Comparison of ENCODE assay signal across 1 cellular context in the genomic region with DNA sequence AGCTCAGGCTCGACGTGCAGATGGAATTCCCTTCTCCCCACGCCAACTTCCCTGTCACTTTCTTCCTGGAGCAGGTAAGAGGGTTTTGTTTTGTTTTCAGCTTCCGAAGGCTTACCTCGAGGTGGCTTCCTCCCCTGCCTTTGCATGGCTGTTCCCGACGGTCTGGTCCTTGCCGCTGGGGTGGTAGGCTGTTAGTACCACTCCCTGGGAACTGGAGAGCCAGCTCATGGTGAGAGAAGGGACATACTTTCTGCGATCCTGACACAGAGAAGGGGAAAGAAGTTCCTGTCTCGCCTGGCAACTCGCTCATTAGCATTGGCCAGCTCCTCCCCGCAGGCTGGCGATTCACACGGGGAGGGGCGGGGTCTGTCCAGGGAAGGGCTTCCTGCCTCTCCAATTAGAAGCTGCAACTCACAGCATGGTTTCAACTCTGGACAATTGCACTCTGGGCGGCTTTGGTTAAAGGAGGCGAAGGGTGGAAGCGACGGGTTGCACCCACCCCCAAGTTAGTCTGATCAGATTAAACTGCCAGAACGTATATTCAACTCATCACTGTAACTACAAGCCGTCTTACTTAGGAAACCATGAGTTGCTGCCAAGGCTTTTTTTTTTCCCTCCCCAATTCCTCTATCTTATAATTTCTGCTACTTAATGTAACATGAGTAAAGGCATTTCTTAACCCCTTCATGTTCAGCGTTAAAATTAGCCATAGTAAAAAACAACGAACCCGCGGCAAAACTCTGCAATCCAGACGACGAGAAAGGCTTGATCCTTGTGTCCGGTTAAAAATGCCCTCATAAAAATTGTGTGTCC.
TF ChIP-seq lines count a peak whose summit lies in the region.

Gene ARHGAP18, minus strand, starts transcription at position 269 of the 813 bp plus-strand sequence. Its CDS starts 41 bp downstream, at position 228.

TF ChIP-seq in K562, 482 proteins besides CTCF, POLR2A, EP300 and RAD21 (continued from another document and continues in another):
- TF ChIP-seq CHAMP1 (IDR thresholded peaks at IDR 0.05) (no peak; the same call in 1 of the 2 replicates), CHD4 (IDR thresholded peaks at IDR 0.05; ENCODE audit: insufficient read depth, insufficient replicate concordance, low read depth, low read length, poor library complexity, severe bottlenecking) (no peak), SPI1 (IDR thresholded peaks at IDR 0.05; ENCODE audit: borderline replicate concordance, low read depth, low read length) (0 out of 2 replicates have a peak, but pooled peaks have one; percentile 26), TCF7 (IDR thresholded peaks at IDR 0.05; ENCODE audit: borderline replicate concordance) (no peak), BCLAF1 (IDR thresholded peaks at IDR 0.05; ENCODE audit: borderline replicate concordance in 1 of 2, control insufficient read depth in 1 of 2, low read depth in 2 of 2, low read length in 1 of 2) (0 out of 4 replicates have a peak, but pooled peaks of 1 of the 2 experiments have one; percentile 20), RFX7 (CRISPR knock-in tag; IDR thresholded peaks at IDR 0.05) (no peak), ARID3A (IDR thresholded peaks at IDR 0.05; ENCODE audit: borderline replicate concordance, low read depth, low read length) (no peak), UBTF (IDR thresholded peaks at IDR 0.05; ENCODE audit: borderline replicate concordance in 1 of 2, low read depth in 2 of 2, low read length in 2 of 2) (peak; percentile 64 to 80; a peak in 2 of 4 replicates), TEAD1 (CRISPR knock-in tag; IDR thresholded peaks at IDR 0.05) (peak in 1 of 2 experiments; percentile 59; a peak in 1 of 4 replicates), ARID1B (IDR thresholded peaks at IDR 0.05) (peak; percentile 23; the same call in 1 of the 2 replicates)
- TF ChIP-seq, protein P1, sequence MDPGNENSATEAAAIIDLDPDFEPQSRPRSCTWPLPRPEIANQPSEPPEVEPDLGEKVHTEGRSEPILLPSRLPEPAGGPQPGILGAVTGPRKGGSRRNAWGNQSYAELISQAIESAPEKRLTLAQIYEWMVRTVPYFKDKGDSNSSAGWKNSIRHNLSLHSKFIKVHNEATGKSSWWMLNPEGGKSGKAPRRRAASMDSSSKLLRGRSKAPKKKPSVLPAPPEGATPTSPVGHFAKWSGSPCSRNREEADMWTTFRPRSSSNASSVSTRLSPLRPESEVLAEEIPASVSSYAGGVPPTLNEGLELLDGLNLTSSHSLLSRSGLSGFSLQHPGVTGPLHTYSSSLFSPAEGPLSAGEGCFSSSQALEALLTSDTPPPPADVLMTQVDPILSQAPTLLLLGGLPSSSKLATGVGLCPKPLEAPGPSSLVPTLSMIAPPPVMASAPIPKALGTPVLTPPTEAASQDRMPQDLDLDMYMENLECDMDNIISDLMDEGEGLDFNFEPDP (CRISPR knock-in tag; IDR thresholded peaks at IDR 0.05) = no peak
- TF ChIP-seq, protein P2, sequence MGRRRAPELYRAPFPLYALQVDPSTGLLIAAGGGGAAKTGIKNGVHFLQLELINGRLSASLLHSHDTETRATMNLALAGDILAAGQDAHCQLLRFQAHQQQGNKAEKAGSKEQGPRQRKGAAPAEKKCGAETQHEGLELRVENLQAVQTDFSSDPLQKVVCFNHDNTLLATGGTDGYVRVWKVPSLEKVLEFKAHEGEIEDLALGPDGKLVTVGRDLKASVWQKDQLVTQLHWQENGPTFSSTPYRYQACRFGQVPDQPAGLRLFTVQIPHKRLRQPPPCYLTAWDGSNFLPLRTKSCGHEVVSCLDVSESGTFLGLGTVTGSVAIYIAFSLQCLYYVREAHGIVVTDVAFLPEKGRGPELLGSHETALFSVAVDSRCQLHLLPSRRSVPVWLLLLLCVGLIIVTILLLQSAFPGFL (CRISPR knock-in tag; IDR thresholded peaks at IDR 0.05) = 0 out of 2 replicates have a peak, but pooled peaks have one; percentile 61
- TF ChIP-seq, protein P3, sequence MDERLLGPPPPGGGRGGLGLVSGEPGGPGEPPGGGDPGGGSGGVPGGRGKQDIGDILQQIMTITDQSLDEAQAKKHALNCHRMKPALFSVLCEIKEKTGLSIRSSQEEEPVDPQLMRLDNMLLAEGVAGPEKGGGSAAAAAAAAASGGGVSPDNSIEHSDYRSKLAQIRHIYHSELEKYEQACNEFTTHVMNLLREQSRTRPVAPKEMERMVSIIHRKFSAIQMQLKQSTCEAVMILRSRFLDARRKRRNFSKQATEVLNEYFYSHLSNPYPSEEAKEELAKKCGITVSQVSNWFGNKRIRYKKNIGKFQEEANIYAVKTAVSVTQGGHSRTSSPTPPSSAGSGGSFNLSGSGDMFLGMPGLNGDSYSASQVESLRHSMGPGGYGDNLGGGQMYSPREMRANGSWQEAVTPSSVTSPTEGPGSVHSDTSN (CRISPR knock-in tag; IDR thresholded peaks at IDR 0.05; ENCODE audit: low read depth) = no peak
- TF ChIP-seq, protein P3 (tag; conservative IDR thresholded peaks at IDR 0.05; ENCODE audit: low read depth) = peak; percentile 47
- TF ChIP-seq, protein P4, sequence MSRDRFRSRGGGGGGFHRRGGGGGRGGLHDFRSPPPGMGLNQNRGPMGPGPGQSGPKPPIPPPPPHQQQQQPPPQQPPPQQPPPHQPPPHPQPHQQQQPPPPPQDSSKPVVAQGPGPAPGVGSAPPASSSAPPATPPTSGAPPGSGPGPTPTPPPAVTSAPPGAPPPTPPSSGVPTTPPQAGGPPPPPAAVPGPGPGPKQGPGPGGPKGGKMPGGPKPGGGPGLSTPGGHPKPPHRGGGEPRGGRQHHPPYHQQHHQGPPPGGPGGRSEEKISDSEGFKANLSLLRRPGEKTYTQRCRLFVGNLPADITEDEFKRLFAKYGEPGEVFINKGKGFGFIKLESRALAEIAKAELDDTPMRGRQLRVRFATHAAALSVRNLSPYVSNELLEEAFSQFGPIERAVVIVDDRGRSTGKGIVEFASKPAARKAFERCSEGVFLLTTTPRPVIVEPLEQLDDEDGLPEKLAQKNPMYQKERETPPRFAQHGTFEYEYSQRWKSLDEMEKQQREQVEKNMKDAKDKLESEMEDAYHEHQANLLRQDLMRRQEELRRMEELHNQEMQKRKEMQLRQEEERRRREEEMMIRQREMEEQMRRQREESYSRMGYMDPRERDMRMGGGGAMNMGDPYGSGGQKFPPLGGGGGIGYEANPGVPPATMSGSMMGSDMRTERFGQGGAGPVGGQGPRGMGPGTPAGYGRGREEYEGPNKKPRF (IDR thresholded peaks at IDR 0.05; ENCODE audit: low read depth, low read length) = no peak
- TF ChIP-seq, protein P5, sequence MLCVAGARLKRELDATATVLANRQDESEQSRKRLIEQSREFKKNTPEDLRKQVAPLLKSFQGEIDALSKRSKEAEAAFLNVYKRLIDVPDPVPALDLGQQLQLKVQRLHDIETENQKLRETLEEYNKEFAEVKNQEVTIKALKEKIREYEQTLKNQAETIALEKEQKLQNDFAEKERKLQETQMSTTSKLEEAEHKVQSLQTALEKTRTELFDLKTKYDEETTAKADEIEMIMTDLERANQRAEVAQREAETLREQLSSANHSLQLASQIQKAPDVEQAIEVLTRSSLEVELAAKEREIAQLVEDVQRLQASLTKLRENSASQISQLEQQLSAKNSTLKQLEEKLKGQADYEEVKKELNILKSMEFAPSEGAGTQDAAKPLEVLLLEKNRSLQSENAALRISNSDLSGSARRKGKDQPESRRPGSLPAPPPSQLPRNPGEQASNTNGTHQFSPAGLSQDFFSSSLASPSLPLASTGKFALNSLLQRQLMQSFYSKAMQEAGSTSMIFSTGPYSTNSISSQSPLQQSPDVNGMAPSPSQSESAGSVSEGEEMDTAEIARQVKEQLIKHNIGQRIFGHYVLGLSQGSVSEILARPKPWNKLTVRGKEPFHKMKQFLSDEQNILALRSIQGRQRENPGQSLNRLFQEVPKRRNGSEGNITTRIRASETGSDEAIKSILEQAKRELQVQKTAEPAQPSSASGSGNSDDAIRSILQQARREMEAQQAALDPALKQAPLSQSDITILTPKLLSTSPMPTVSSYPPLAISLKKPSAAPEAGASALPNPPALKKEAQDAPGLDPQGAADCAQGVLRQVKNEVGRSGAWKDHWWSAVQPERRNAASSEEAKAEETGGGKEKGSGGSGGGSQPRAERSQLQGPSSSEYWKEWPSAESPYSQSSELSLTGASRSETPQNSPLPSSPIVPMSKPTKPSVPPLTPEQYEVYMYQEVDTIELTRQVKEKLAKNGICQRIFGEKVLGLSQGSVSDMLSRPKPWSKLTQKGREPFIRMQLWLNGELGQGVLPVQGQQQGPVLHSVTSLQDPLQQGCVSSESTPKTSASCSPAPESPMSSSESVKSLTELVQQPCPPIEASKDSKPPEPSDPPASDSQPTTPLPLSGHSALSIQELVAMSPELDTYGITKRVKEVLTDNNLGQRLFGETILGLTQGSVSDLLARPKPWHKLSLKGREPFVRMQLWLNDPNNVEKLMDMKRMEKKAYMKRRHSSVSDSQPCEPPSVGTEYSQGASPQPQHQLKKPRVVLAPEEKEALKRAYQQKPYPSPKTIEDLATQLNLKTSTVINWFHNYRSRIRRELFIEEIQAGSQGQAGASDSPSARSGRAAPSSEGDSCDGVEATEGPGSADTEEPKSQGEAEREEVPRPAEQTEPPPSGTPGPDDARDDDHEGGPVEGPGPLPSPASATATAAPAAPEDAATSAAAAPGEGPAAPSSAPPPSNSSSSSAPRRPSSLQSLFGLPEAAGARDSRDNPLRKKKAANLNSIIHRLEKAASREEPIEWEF (CRISPR knock-in tag; IDR thresholded peaks at IDR 0.05) = 0 out of 2 replicates have a peak, but pooled peaks have one; percentile 64
